In the genomic region with DNA sequence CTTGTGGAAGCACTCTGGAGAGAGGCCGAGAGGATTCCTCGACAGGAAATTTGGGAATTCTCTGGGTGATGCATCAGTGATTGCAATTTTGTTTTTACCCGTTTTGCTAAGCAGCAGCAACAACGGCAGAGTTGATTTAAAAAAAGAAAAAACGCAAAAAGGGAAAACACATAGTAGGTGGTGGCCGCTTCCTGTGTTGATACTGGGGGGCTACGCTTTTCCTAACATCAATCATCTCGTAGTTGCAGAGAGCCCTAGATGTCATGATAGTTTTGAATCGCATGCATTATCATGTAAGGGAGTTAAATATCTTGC, we compare ENCODE assay signal across 8 cellular contexts. TPM values are rescaled to one million over a fixed set of nuclear protein-coding genes. Genes with fewer than 3 reads are reported as not detected.
DNase-seq lines count a peak whose midpoint lies in the region; ATAC-seq and TF ChIP-seq lines count a peak whose summit lies in the region.

No MANE protein-coding gene starts in this region.

- peak overlapping the region; percentile 94 for H3K27ac Mint-ChIP-seq in neural crest cell (ENCODE audit: unreplicated experiment)

- no peak for ATAC-seq in HG02840 (IDR thresholded peaks at IDR 0.05; ENCODE audit: low FRiP score, unreplicated experiment)

- WGBS in ectodermal cell, 2 experiments, result 52 to 57% methylated on average over 9 of the region's 9 CpGs

- H3K27ac ChIP-seq in C4-2B (peak overlapping the region; percentile 86), ectodermal cell (ENCODE audit: insufficient read depth, low read depth, low read length, poor library complexity, severe bottlenecking) (no peak overlapping the region)

- H3K27me3 ChIP-seq in ectodermal cell (ENCODE audit: control insufficient read depth, insufficient read depth, low read length, poor library complexity, severe bottlenecking), result peaks cover 5% of the 10 kb centered on the region

- peaks cover 3% of the 10 kb centered on the region for H3K36me3 Mint-ChIP-seq in neural crest cell (ENCODE audit: low read depth)

- H3K9me3 ChIP-seq in ectodermal cell (ENCODE audit: control insufficient read depth, low read length), result no peaks in the 10 kb centered on the region

- H3K4me1 ChIP-seq in ectodermal cell (ENCODE audit: control insufficient read depth, insufficient read depth, low read length), result peaks cover 4% of the 10 kb centered on the region

- peaks cover 22% of the 10 kb centered on the region for H3K4me1 Mint-ChIP-seq in neural crest cell

- H3K27me3 Mint-ChIP-seq in neural crest cell (ENCODE audit: low read depth), result no peaks in the 10 kb centered on the region

- H3K4me3 Mint-ChIP-seq in neural crest cell, result peak overlapping the region; percentile 89

- no peaks in the 10 kb centered on the region for H3K36me3 ChIP-seq in ectodermal cell (ENCODE audit: control insufficient read depth, insufficient read depth, low read length)

- TF ChIP-seq CTCF in C4-2B (conservative IDR thresholded peaks at IDR 0.05) (no peak), neural crest cell (conservative IDR thresholded peaks at IDR 0.05) (no peak)

- DNase-seq in Kasumi-1 (lab: John Stamatoyannopoulos, UW) (peak; percentile 29 to 61), neural crest cell (ENCODE audit: low read depth, low spot score) (no peak), dermis blood vessel endothelial cell (no peak), SW 1271 (lab: John Stamatoyannopoulos, UW) (no peak), DMS153 treated with DMSO at 0.1 percent for 48 hours (lab: John Stamatoyannopoulos, UW; ENCODE audit: unreplicated experiment) (no peak)

- no peaks in the 10 kb centered on the region for H3K9me3 Mint-ChIP-seq in neural crest cell

- peak overlapping the region; percentile 53 for H3K4me3 ChIP-seq in ectodermal cell (ENCODE audit: insufficient read depth, low read depth, low read length)

RNA-seq across cellular contexts. Expression of gene RBM43, which starts 0.3 kb away (rescaled TPM):
- polyA plus RNA-seq in ectodermal cell (2013, experiment 1 of 4), result 4.8 TPM
- polyA plus RNA-seq in ectodermal cell (2013, experiment 2 of 4), result 5.3 TPM
- 4.0 TPM for polyA plus RNA-seq in ectodermal cell (2013, experiment 3 of 4)
- polyA plus RNA-seq in ectodermal cell (2013, experiment 4 of 4), result 6.0 TPM
- total RNA-seq in neural crest cell (8.1 and 8.9 TPM in 2 replicates), dermis blood vessel endothelial cell (2.0 and 4.2 TPM in 2 replicates)

RNA-seq across cellular contexts. Expression of gene NMI, which starts 27.5 kb away (rescaled TPM):
- 2.4 TPM for polyA plus RNA-seq in ectodermal cell (2013, experiment 1 of 4)
- polyA plus RNA-seq in ectodermal cell (2013, experiment 2 of 4), result 1.6 TPM
- 1.8 TPM for polyA plus RNA-seq in ectodermal cell (2013, experiment 3 of 4)
- 1.8 TPM for polyA plus RNA-seq in ectodermal cell (2013, experiment 4 of 4)
- total RNA-seq in neural crest cell, result 1.3 and 1.8 TPM in 2 replicates
- total RNA-seq in dermis blood vessel endothelial cell, result 17.4 and 25.7 TPM in 2 replicates

Comparison
In these comparisons a context has a peak if more than half of its experiments do, and no peak if none do; other contexts are left out.
1. DNase-seq: peak in Kasumi-1 (2 of 2); none in neural crest cell (single experiment), dermis blood vessel endothelial cell (single experiment), SW 1271 (0 of 2) and DMS153 treated with DMSO at 0.1 percent for 48 hours (single experiment).